Comparison of ENCODE assay signal across 15 cellular contexts in the genomic region with DNA sequence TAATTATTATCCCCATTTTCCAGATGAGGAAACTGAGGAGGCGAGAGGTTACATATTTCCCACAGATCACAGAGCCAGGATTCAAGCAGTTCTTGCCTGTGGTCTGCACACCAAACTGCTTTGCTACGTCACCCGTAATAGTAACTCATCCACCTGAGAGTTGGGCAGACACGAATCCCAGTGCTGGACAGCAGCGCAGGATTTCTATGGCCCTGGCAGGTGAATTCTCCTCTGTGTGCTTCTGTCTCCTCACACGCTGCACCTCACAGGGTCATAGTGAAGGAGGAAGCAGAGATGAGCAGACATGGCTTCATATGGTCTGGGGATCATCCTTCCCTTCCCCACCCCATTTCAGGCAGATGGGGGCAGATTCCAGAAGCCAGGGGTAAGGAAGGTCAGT.
DNase-seq lines count a peak whose midpoint lies in the region; ATAC-seq, FAIRE-seq and TF ChIP-seq lines count a peak whose summit lies in the region.
"Had no signal": no experiment of that assay in that cellular context is flagged by ENCODE, and none has a peak within 500 bp of the region (broad histone marks: within the 10 kb centered on the region; RNA-seq: fewer than 3 reads in every experiment).

No MANE protein-coding gene starts in this region.

- peak overlapping the region in 2 of 11 experiments; percentile 32 to 47; a peak in 2 of 22 replicates for H3K9ac ChIP-seq in BLaER1 treated with 17β-estradiol and CSF1 and Interleukin-3, amounts not matched to agents 10 nM and 100 nM
- H3K9ac ChIP-seq in K562 (ENCODE audit: insufficient read depth in 1 of 2, low read depth in 2 of 2, low read length in 2 of 2) = no peak overlapping the region
- H3K9ac ChIP-seq: KMS-11 had no signal

- H3K9me3 Mint-ChIP-seq in progenitor cell of endocrine pancreas (ENCODE audit: low read depth) = no peaks in the 10 kb centered on the region

- no peaks in the 10 kb centered on the region; a peak in 1 of 22 replicates for H3K27me3 ChIP-seq in BLaER1 treated with 17β-estradiol and CSF1 and Interleukin-3, amounts not matched to agents 10 nM and 100 nM
- peaks cover 0 to 12% of the 10 kb centered on the region in 2 experiments; a peak in 3 of 5 replicates for H3K27me3 ChIP-seq in K562 (ENCODE audit: control insufficient read depth in 2 of 2, insufficient read depth in 2 of 2, low read length in 2 of 2)
- H3K27me3 ChIP-seq: MG63 had no signal

- H3K27me3 Mint-ChIP-seq in progenitor cell of endocrine pancreas = peaks cover 25% of the 10 kb centered on the region
- H3K27me3 Mint-ChIP-seq: CD4-positive, CD25-positive, alpha-beta regulatory T cell had no signal

- H2AFZ ChIP-seq in K562 (ENCODE audit: low read depth, low read length) = no peak overlapping the region

- 0 out of 22 replicates have a peak, but pooled peaks cover 0 to 9% (median 0%) of the 10 kb centered on the region in 11 experiments for H4K20me1 ChIP-seq in BLaER1 treated with 17β-estradiol and CSF1 and Interleukin-3, amounts not matched to agents 10 nM and 100 nM
- H4K20me1 ChIP-seq in K562 (replicated peaks; ENCODE audit: control insufficient read depth, insufficient read depth, low read length) = no peaks in the 10 kb centered on the region

- no TSS peak for BruUV-seq in K562 (replicated peaks; lab: Mats Ljungman, UMichigan)

- peaks cover 32 to 100% (median 93%) of the 10 kb centered on the region in 10 experiments for H3K4me1 ChIP-seq in BLaER1 treated with 17β-estradiol and CSF1 and Interleukin-3, amounts not matched to agents 10 nM and 100 nM
- peaks cover 24 to 27% of the 10 kb centered on the region in 2 experiments; a peak in 4 of 5 replicates for H3K4me1 ChIP-seq in K562 (replicated peaks in 1 of 2; ENCODE audit: control insufficient read depth in 2 of 2, insufficient read depth in 2 of 2, low read length in 2 of 2)

- H3K9me3 ChIP-seq in BLaER1 treated with 17β-estradiol and CSF1 and Interleukin-3, amounts not matched to agents 10 nM and 100 nM (replicated peaks in 1 of 11) = peaks cover 0 to 6% (median 0%) of the 10 kb centered on the region in 11 experiments; a peak in 1 of 22 replicates
- H3K9me3 ChIP-seq in K562 (replicated peaks; ENCODE audit: control insufficient read depth, insufficient read depth, low read depth, low read length) = peaks cover 6% of the 10 kb centered on the region; the same call in 1 of the 2 replicates
- H3K9me3 ChIP-seq: MG63 had no signal

- CTCF ChIA-PET in K562 (lab: Yijun Ruan, JAX; ENCODE audit: low intra/inter-chr PET ratio) = no interaction called here

- TF ChIP-seq RAD21 in K562 (CRISPR knock-in tag; conservative IDR thresholded peaks at IDR 0.05 in 1 of 2, IDR thresholded peaks at IDR 0.05 in 1 of 2) = no peak

- no peaks in the 10 kb centered on the region for H3K36me3 Mint-ChIP-seq in progenitor cell of endocrine pancreas (ENCODE audit: insufficient read depth)
- H3K36me3 Mint-ChIP-seq: CD4-positive, CD25-positive, alpha-beta regulatory T cell had no signal

- TF ChIP-seq CTCF in K562 (IDR thresholded peaks at IDR 0.05 in 2 of 3, conservative IDR thresholded peaks at IDR 0.05 in 1 of 3; ENCODE audit: insufficient read depth in 2 of 3, low read depth in 1 of 3, low read length in 3 of 3) (no peak), progenitor cell of endocrine pancreas (IDR thresholded peaks at IDR 0.05; ENCODE audit: unreplicated experiment) (no peak)

- H3K79me2 ChIP-seq in K562 (ENCODE audit: control insufficient read depth, insufficient read depth, low read length) = no peaks in the 10 kb centered on the region

- peak overlapping the region; percentile 75 for H3K27ac Mint-ChIP-seq in progenitor cell of endocrine pancreas

- TF ChIP-seq EP300 in K562 (IDR thresholded peaks at IDR 0.05; ENCODE audit: low read length) = no peak

- no peaks in the 10 kb centered on the region for H3K36me3 ChIP-seq in BLaER1 treated with 17β-estradiol and CSF1 and Interleukin-3, amounts not matched to agents 10 nM and 100 nM
- no peaks in the 10 kb centered on the region for H3K36me3 ChIP-seq in K562 (ENCODE audit: control insufficient read depth, insufficient read depth, low read length)
- H3K36me3 ChIP-seq: MG63 had no signal

- 53% methylated on average over 6 of the region's 6 CpGs for WGBS in K562 (ENCODE audit: insufficient coverage, low coverage, missing lambda C conversion rate)

- no peak for TF ChIP-seq POLR2A in K562 (conservative IDR thresholded peaks at IDR 0.05)

- DNase-seq in DMS53 treated with DMSO at 0.1 percent for 48 hours (lab: John Stamatoyannopoulos, UW; ENCODE audit: unreplicated experiment) (peak; percentile 15), K562 (ENCODE audit: extremely low read depth in 1 of 4, low spot score in 3 of 4) (no peak), progenitor cell of endocrine pancreas (ENCODE audit: low spot score, unreplicated experiment) (no peak), NCI-H345 treated with DMSO at 0.1 percent for 48 hours (lab: John Stamatoyannopoulos, UW; ENCODE audit: unreplicated experiment) (no peak)
- no peak for DNase-seq in effector CD8-positive, alpha-beta T cell (lab: John Stamatoyannopoulos, UW)
- DNase-seq: CD4-positive, CD25-positive, alpha-beta regulatory T cell; MG63; NCI-H1048; NCI-H1436 treated with DMSO at 0.1 percent for 48 hours; NCI-H2171 treated with DMSO at 0.1 percent for 48 hours had no signal

- intact Hi-C loops in K562 (cut with micrococcal nuclease) = no loop called here

- no peaks in the 10 kb centered on the region for H3K9me1 ChIP-seq in K562 (ENCODE audit: control insufficient read depth, insufficient read depth, low read length)

- ATAC-seq in K562 (no peak), HG03196 (IDR thresholded peaks at IDR 0.05; ENCODE audit: unreplicated experiment) (no peak)

- no peak for FAIRE-seq in K562 (lab: Jason Lieb, UNC)
- FAIRE-seq: GM12892, GM18507 had no signal

- in situ Hi-C loops in K562 (cut with MboI) = no loop called here

- peak overlapping the region in 9 of 11 experiments; percentile 65 to 96 (median 89); a peak in 18 of 22 replicates for H3K4me2 ChIP-seq in BLaER1 treated with 17β-estradiol and CSF1 and Interleukin-3, amounts not matched to agents 10 nM and 100 nM
- no peak overlapping the region for H3K4me2 ChIP-seq in K562 (ENCODE audit: insufficient read depth, low read length)
- H3K4me2 ChIP-seq: KMS-11 had no signal

- no peak overlapping the region for H3K4me3 ChIP-seq in BLaER1 treated with 17β-estradiol and CSF1 and Interleukin-3, amounts not matched to agents 10 nM and 100 nM
- H3K4me3 ChIP-seq in K562 = no peak overlapping the region
- H3K4me3 ChIP-seq: MG63 had no signal

- POLR2A ChIA-PET in K562 (lab: Yijun Ruan, JAX) = interaction anchor here (0.6 kb wide), 1 partner anchor 8 kb away, joined by 3 read pairs; no protein-coding TSS in a partner anchor

- no peak overlapping the region for H3K4me3 Mint-ChIP-seq in progenitor cell of endocrine pancreas (ENCODE audit: low read depth)
- H3K4me3 Mint-ChIP-seq: CD4-positive, CD25-positive, alpha-beta regulatory T cell had no signal

- peak overlapping the region in 3 of 11 experiments; percentile 15 to 89 (median 81); a peak in 4 of 22 replicates for H3K27ac ChIP-seq in BLaER1 treated with 17β-estradiol and CSF1 and Interleukin-3, amounts not matched to agents 10 nM and 100 nM
- no peak overlapping the region for H3K27ac ChIP-seq in K562 (ENCODE audit: extremely low read depth, low read depth, low read length)
- H3K27ac ChIP-seq: KMS-11 had no signal

- H3K4me1 Mint-ChIP-seq in progenitor cell of endocrine pancreas (ENCODE audit: low read depth) = peaks cover 41% of the 10 kb centered on the region

TF ChIP-seq in K562, 482 proteins besides CTCF, POLR2A, EP300 and RAD21:
- TF ChIP-seq RBM25 (IDR thresholded peaks at IDR 0.05; ENCODE audit: low read depth, low read length, severe bottlenecking) (peak; percentile 31), NFYB (IDR thresholded peaks at IDR 0.05; ENCODE audit: extremely low read depth, insufficient read length) (no peak)
